15 cellular contexts compared by ENCODE assay signal in the genomic region with DNA sequence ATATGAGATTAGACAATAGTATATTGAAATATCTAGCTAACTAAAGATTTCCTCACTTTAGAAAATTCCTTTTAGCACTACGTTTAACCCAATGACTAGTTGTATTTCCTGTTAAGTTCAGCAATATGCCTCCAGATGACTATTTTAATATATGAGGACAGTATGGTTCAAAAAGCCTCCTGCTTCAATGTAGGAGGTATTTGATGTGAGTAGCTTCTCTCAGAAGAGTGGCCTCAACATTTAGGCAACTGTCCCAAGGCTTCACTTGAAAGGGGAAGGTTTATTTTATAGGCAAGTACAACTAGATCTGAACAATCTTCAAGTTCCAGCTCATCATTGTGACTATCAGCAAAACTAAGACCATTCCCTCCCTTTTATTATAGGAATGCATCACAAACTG. TPM values are rescaled to one million over a fixed set of nuclear protein-coding genes. Genes with fewer than 3 reads are reported as not detected.
DNase-seq lines count a peak whose midpoint lies in the region; ATAC-seq, FAIRE-seq and TF ChIP-seq lines count a peak whose summit lies in the region.
"Had no signal": no experiment of that assay in that cellular context is flagged by ENCODE, and none has a peak within 500 bp of the region (broad histone marks: within the 10 kb centered on the region; RNA-seq: fewer than 3 reads in every experiment).

No MANE protein-coding gene starts in this region.

- intact Hi-C loops in spleen (cut with DNase I; ENCODE audit: low total_unique reads): loop anchor here (10.0 kb wide), 2 partner anchors 60 to 150 kb away; no protein-coding TSS in a partner anchor

- TF ChIP-seq CTCF in Peyer's patch (IDR thresholded peaks at IDR 0.05): no peak
- TF ChIP-seq CTCF in spleen (IDR thresholded peaks at IDR 0.05 in 8 of 11, conservative IDR thresholded peaks at IDR 0.05 in 3 of 11): no peak

- H3K27me3 ChIP-seq in Peyer's patch (no peaks in the 10 kb centered on the region), spleen (replicated peaks in 1 of 7) (peaks cover 0 to 8% (median 0%) of the 10 kb centered on the region in 7 donors)

- peak; percentile 75 for FAIRE-seq in GM19239 (lab: Jason Lieb, UNC)

- H3K36me3 ChIP-seq in Peyer's patch (no peaks in the 10 kb centered on the region), spleen (no peaks in the 10 kb centered on the region)

- DNase-seq in GM19239 (ENCODE audit: insufficient read length, low spot score) (no peak), Peyer's patch (no peak), inferior parietal cortex (ENCODE audit: extremely low spot score) (peak; percentile 58), spleen (no peak), DMS114 treated with DMSO at 0.1 percent for 48 hours (lab: John Stamatoyannopoulos, UW; ENCODE audit: unreplicated experiment) (no peak)
- no peak for DNase-seq in NK-92 treated with Interleukin-12 subunit alpha and Interleukin-12 subunit beta, amount 100 ng/mL, for 24 hours (lab: John Stamatoyannopoulos, UW)
- DNase-seq: activated T-cell treated with anti-CD3 and anti-CD28 coated beads, Interleukin-2, amount 50 U/mL, for 48 hours; CD8-positive, alpha-beta memory T cell; central memory CD4-positive, alpha-beta T cell; NCI-H1436; stimulated activated CD4-positive, alpha-beta T cell treated with anti-CD3 and anti-CD28 coated beads, Interleukin-12 subunit alpha, Interleukin-12 subunit beta, amount 100 ng/mL, for 4 hours had no signal

- H3K4me1 ChIP-seq in Peyer's patch (no peaks in the 10 kb centered on the region), spleen (peaks cover 8 to 79% (median 46%) of the 10 kb centered on the region in 6 donors)

- H3K4me3 ChIP-seq in Peyer's patch (no peak overlapping the region), spleen (peak overlapping the region in 4 of 8 donors; percentile 52 to 87 (median 64))

- H3K9me3 ChIP-seq in Peyer's patch: no peaks in the 10 kb centered on the region
- no peaks in the 10 kb centered on the region for H3K9me3 ChIP-seq in spleen

- peak overlapping the region in 3 of 4 donors; percentile 76 to 89 (median 83) for H3K27ac ChIP-seq in Peyer's patch
- peak overlapping the region; percentile 86 to 94 (median 92) for H3K27ac ChIP-seq in spleen
- H3K27ac ChIP-seq: foreskin keratinocyte, VCaP had no signal

- WGBS in spleen, 5 donors: 5 to 13% (median 7%) methylated on average over 1 of the region's 1 CpG

- ATAC-seq in HG02852 (IDR thresholded peaks at IDR 0.05; ENCODE audit: unreplicated experiment) (no peak), HG03565 (IDR thresholded peaks at IDR 0.05; ENCODE audit: unreplicated experiment) (no peak)
- ATAC-seq: foreskin keratinocyte had no signal

- TF ChIP-seq POLR2A in Peyer's patch (IDR thresholded peaks at IDR 0.05): no peak
- no peak for TF ChIP-seq POLR2A in spleen (IDR thresholded peaks at IDR 0.05)

RNA-seq across cellular contexts. Expression of gene MEF2C, which starts 2.1 kb away (rescaled TPM):
- 100 to 1,000 TPM in 1 of 4 donors, 10 to 100 TPM in 2, 1 to 10 TPM in 1; 5.4 to 137 (median 14.4) TPM for total RNA-seq in Peyer's patch
- 100 to 1,000 TPM in 6 of 7 donors, 10 to 100 TPM in 1; 94.4 to 153 (median 129) TPM for total RNA-seq in spleen
- 10 to 100 TPM; 19.3 to 24.6 (median 24.3) TPM for polyA plus RNA-seq in spleen
- polyA plus RNA-seq: CD8-positive, alpha-beta memory T cell had no signal
